ENCODE assay signal across 17 cellular contexts in genomic region chr6:81126150-81126549, GRCh38.
"Had no signal": no experiment of that assay in that cellular context is flagged by ENCODE, and none has a peak within 500 bp of the region (broad histone marks: within the 10 kb centered on the region; RNA-seq: fewer than 3 reads in every experiment).

No MANE protein-coding gene starts in this region.

- ATAC-seq: left ventricle myocardium superior, pancreas had no signal

- H3K27ac ChIP-seq: pancreas, transverse colon had no signal

- H3K4me3 Mint-ChIP-seq: activated B cell treated with CpG ODN at 0.5 μM for 24 hours; activated CD4-positive, alpha-beta T cell treated with anti-CD3 and anti-CD28 coated beads, Interleukin-2, amount 10 ng/mL, durations not matched to agents 7 days and 5 days; activated naive CD4-positive, alpha-beta T cell treated with anti-CD3 and anti-CD28 coated beads, Interleukin-2, amount 50 U/mL, for 24 hours; endodermal cell; neural crest cell; T-helper 1 cell treated with Interleukin-12 subunit alpha and Interleukin-12 subunit beta and Interleukin-4 antibody, amounts not matched to agents 30 μg/mL and 1 μg/mL, for 36 hours had no signal

- H3K27me3 Mint-ChIP-seq: activated B cell treated with CpG ODN at 0.5 μM for 24 hours; activated CD4-positive, alpha-beta T cell treated with anti-CD3 and anti-CD28 coated beads, Interleukin-2, amount 10 ng/mL, durations not matched to agents 7 days and 5 days; activated naive CD4-positive, alpha-beta T cell treated with anti-CD3 and anti-CD28 coated beads, Interleukin-2, amount 50 U/mL, for 24 hours had no signal

- H3K4me1 Mint-ChIP-seq: activated B cell treated with CpG ODN at 0.5 μM for 24 hours; activated CD4-positive, alpha-beta T cell treated with anti-CD3 and anti-CD28 coated beads, Interleukin-2, amount 10 ng/mL, durations not matched to agents 7 days and 5 days; activated naive CD4-positive, alpha-beta T cell treated with anti-CD3 and anti-CD28 coated beads, Interleukin-2, amount 50 U/mL, for 24 hours; endodermal cell; neural crest cell had no signal

- H3K27me3 ChIP-seq: pancreas, transverse colon had no signal

- H3K9me3 ChIP-seq: pancreas, transverse colon had no signal

- H3K36me3 ChIP-seq: pancreas, transverse colon had no signal

- H3K27ac Mint-ChIP-seq: activated B cell treated with CpG ODN at 0.5 μM for 24 hours; activated CD4-positive, alpha-beta T cell treated with anti-CD3 and anti-CD28 coated beads, Interleukin-2, amount 10 ng/mL, durations not matched to agents 7 days and 5 days; activated naive CD4-positive, alpha-beta T cell treated with anti-CD3 and anti-CD28 coated beads, Interleukin-2, amount 50 U/mL, for 24 hours; endodermal cell; T-helper 1 cell treated with Interleukin-12 subunit alpha and Interleukin-12 subunit beta and Interleukin-4 antibody, amounts not matched to agents 30 μg/mL and 1 μg/mL, for 36 hours had no signal

- DNase-seq: activated B cell treated with CpG ODN at 0.5 μM for 24 hours; activated CD4-positive, alpha-beta T cell treated with anti-CD3 and anti-CD28 coated beads, Interleukin-2, amount 10 ng/mL, durations not matched to agents 7 days and 5 days; amygdala; cerebellar nuclear complex; dermis blood vessel endothelial cell; endodermal cell; erythroblast; kidney; left ventricle myocardium superior; mesendoderm; pancreas; retina; small intestine; transverse colon had no signal

- H3K4me3 ChIP-seq: pancreas, transverse colon had no signal

- H3K4me1 ChIP-seq: transverse colon had no signal

- H3K9me3 Mint-ChIP-seq: activated B cell treated with CpG ODN at 0.5 μM for 24 hours; activated CD4-positive, alpha-beta T cell treated with anti-CD3 and anti-CD28 coated beads, Interleukin-2, amount 10 ng/mL, durations not matched to agents 7 days and 5 days; activated naive CD4-positive, alpha-beta T cell treated with anti-CD3 and anti-CD28 coated beads, Interleukin-2, amount 50 U/mL, for 24 hours; neural crest cell had no signal
